ENCODE assay signal across 14 cellular contexts in the genomic region with DNA sequence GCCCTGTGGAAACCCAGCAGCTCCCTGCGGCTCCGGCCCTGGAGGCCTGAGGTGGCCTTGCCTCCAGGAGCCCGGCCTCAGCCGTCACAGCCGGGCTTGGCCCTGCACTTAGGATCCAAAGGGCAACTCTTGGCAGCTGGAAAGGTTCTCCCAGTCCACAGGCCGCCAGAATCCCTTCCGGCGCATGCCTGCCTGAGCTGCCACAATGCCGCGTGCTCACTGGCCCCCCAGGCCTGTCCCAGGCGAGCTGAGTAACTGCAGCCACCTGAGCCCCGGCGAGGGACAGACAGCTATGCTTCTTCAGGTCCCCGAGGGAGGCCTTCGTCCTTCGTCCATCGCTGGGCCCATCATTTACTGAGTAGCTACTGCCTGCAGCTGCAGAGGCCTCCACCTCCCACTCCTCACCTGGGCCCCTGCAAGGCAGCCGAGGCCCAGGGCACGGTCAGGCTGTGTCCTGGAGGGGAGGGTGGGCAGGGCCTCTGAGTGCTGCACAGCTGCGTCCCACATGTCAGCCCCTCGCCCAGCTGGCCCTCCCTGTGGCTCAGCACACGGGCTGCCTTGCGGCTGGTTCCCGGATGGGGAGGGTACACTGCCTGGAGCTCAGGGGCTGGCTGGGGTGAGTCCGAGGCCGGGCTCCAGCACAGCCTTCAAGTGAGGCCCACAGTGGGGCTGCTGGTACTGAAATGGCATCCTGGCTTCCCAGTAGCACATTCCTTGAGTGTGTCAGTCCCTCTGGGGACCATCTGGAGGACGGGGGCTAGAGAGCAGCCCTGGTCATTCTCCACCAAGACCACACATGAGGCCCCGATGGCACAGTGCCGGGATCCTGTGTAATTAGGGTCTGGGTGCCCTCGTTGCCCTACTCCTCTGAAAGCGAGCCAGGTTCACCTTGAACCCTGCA.
DNase-seq lines count a peak whose midpoint lies in the region; ATAC-seq and TF ChIP-seq lines count a peak whose summit lies in the region.
"Had no signal": no experiment of that assay in that cellular context is flagged by ENCODE, and none has a peak within 500 bp of the region (broad histone marks: within the 10 kb centered on the region; RNA-seq: fewer than 3 reads in every experiment).

No MANE protein-coding gene starts in this region.

- TF ChIP-seq CTCF in BJ (IDR thresholded peaks at IDR 0.05; ENCODE audit: insufficient read depth, low read depth, low read length) (peak; percentile 29; the same call in 1 of the 2 replicates), osteoblast (IDR thresholded peaks at IDR 0.05; ENCODE audit: extremely low read depth, low read depth, low read length) (no peak), A673 (conservative IDR thresholded peaks at IDR 0.05; ENCODE audit: low read depth, low read length) (no peak)

- no peaks in the 10 kb centered on the region for H3K79me2 ChIP-seq in osteoblast (ENCODE audit: insufficient read depth, low read length)

- H3K9me3 Mint-ChIP-seq in activated T-cell treated with anti-CD3 and anti-CD28 coated beads, Interleukin-2, amount 50 U/mL, for 24 hours: no peaks in the 10 kb centered on the region
- H3K9me3 Mint-ChIP-seq: activated T-helper 1 cell treated with anti-CD3 and anti-CD28 coated beads, Interleukin-12 subunit alpha, Interleukin-12 subunit beta, Interleukin-2, Interleukin-4 antibody, amounts not matched to agents 30 ng/mL and 10 ng/mL and 1 ng/mL, durations not matched to agents 14 hours and 24 hours and 36 hours; naive B cell had no signal

- H4K20me1 ChIP-seq in osteoblast (ENCODE audit: insufficient read depth, low read length): no peaks in the 10 kb centered on the region

- CTCF ChIA-PET in BJ (lab: Yijun Ruan, JAX) (interaction anchor here (0.6 to 1.6 kb wide), 8 partner anchors 14 to 367 kb away, joined by 3 to 5 read pairs (median 4); no protein-coding TSS in a partner anchor), A673 (lab: Charles Lee) (no interaction called here)

- H3K4me1 ChIP-seq in osteoblast (ENCODE audit: insufficient read depth, low read length) (no peaks in the 10 kb centered on the region), A673 (ENCODE audit: insufficient read depth, low read length, poor library complexity, severe bottlenecking) (peaks cover 26% of the 10 kb centered on the region)

- POLR2A ChIA-PET in BJ (lab: Charles Lee) (no interaction called here), A673 (lab: Charles Lee; ENCODE audit: low non-redundant PET) (no interaction called here)

- H3K27ac Mint-ChIP-seq in activated T-cell treated with anti-CD3 and anti-CD28 coated beads, Interleukin-2, amount 50 U/mL, for 24 hours: no peak overlapping the region
- H3K27ac Mint-ChIP-seq: activated T-helper 1 cell treated with anti-CD3 and anti-CD28 coated beads, Interleukin-12 subunit alpha, Interleukin-12 subunit beta, Interleukin-2, Interleukin-4 antibody, amounts not matched to agents 30 ng/mL and 10 ng/mL and 1 ng/mL, durations not matched to agents 14 hours and 24 hours and 36 hours; CD4-positive, CD25-positive, alpha-beta regulatory T cell had no signal

- H3K4me1 Mint-ChIP-seq in activated T-cell treated with anti-CD3 and anti-CD28 coated beads, Interleukin-2, amount 50 U/mL, for 24 hours (ENCODE audit: low read depth): no peaks in the 10 kb centered on the region

- H2AFZ ChIP-seq in osteoblast (ENCODE audit: low read length): no peak overlapping the region

- H3K9me3 ChIP-seq in osteoblast (ENCODE audit: low read depth, low read length) (no peaks in the 10 kb centered on the region), A673 (ENCODE audit: low read depth, low read length, poor library complexity, severe bottlenecking) (no peaks in the 10 kb centered on the region)

- no peaks in the 10 kb centered on the region for H3K27me3 ChIP-seq in BJ (ENCODE audit: control insufficient read depth, insufficient read depth, low read length)
- H3K27me3 ChIP-seq in osteoblast (ENCODE audit: insufficient read depth, low read length): no peaks in the 10 kb centered on the region
- no peaks in the 10 kb centered on the region for H3K27me3 ChIP-seq in A673 (replicated peaks; ENCODE audit: insufficient read depth, low read depth, low read length, poor library complexity)

- BruUV-seq in A673 (replicated peaks; lab: Mats Ljungman, UMichigan): no TSS peak

- no peak for DNase-seq in BJ (ENCODE audit: low read depth)
- peak; percentile 30 for DNase-seq in NCI-H524 treated with DMSO at 0.1 percent for 48 hours (lab: John Stamatoyannopoulos, UW)
- peak; percentile 71 for DNase-seq in cardiac septum (ENCODE audit: low spot score)
- peak; percentile 73 for DNase-seq in osteoblast (ENCODE audit: insufficient read length, low spot score, missing footprints)
- DNase-seq in A673 (ENCODE audit: low spot score): no peak
- no peak for DNase-seq in activated T-cell treated with anti-CD3 and anti-CD28 coated beads, Interleukin-2, amount 50 U/mL, for 24 hours
- no peak for DNase-seq in HPDE6-E6E7 (ENCODE audit: extremely low spot score)
- DNase-seq: CD4-positive, CD25-positive, alpha-beta regulatory T cell; cerebellar nuclear complex; naive B cell; NCI-H1092; NCI-H748 treated with DMSO at 0.1 percent for 48 hours had no signal

- ATAC-seq in GM21367 (IDR thresholded peaks at IDR 0.05; ENCODE audit: unreplicated experiment): no peak

- peaks cover 39% of the 10 kb centered on the region for H3K36me3 Mint-ChIP-seq in activated T-cell treated with anti-CD3 and anti-CD28 coated beads, Interleukin-2, amount 50 U/mL, for 24 hours (ENCODE audit: low read depth)

- no peak overlapping the region for H3K4me2 ChIP-seq in osteoblast (ENCODE audit: insufficient read depth, low read length)

- intact Hi-C loops in cardiac septum (cut with DNase I) (no loop called here), A673 (cut with micrococcal nuclease; ENCODE audit: unreplicated experiment) (no loop called here)

- H3K36me3 ChIP-seq in BJ (ENCODE audit: control insufficient read depth, insufficient read depth, low read length) (no peaks in the 10 kb centered on the region), osteoblast (ENCODE audit: insufficient read depth, low read length) (no peaks in the 10 kb centered on the region), A673 (ENCODE audit: insufficient read depth, low read length, poor library complexity, severe bottlenecking) (no peaks in the 10 kb centered on the region)

- H3K27me3 Mint-ChIP-seq in activated T-cell treated with anti-CD3 and anti-CD28 coated beads, Interleukin-2, amount 50 U/mL, for 24 hours: no peaks in the 10 kb centered on the region
- H3K27me3 Mint-ChIP-seq: CD4-positive, CD25-positive, alpha-beta regulatory T cell; naive B cell had no signal

- H3K27ac ChIP-seq in osteoblast (ENCODE audit: low read depth, low read length) (no peak overlapping the region), A673 (ENCODE audit: low read depth, low read length, poor library complexity, severe bottlenecking) (no peak overlapping the region)

- H3K4me3 ChIP-seq in BJ (ENCODE audit: low read depth, low read length): no peak overlapping the region
- H3K4me3 ChIP-seq in osteoblast (ENCODE audit: insufficient read depth, low read length): no peak overlapping the region
- no peak overlapping the region for H3K4me3 ChIP-seq in A673 (ENCODE audit: low read depth, low read length, poor library complexity, severe bottlenecking)

- H3K4me3 Mint-ChIP-seq in activated T-cell treated with anti-CD3 and anti-CD28 coated beads, Interleukin-2, amount 50 U/mL, for 24 hours: no peak overlapping the region
- H3K4me3 Mint-ChIP-seq: activated T-helper 1 cell treated with anti-CD3 and anti-CD28 coated beads, Interleukin-12 subunit alpha, Interleukin-12 subunit beta, Interleukin-2, Interleukin-4 antibody, amounts not matched to agents 30 ng/mL and 10 ng/mL and 1 ng/mL, durations not matched to agents 14 hours and 24 hours and 36 hours; CD4-positive, CD25-positive, alpha-beta regulatory T cell had no signal

Comparison
In these comparisons a context has a peak if more than half of its experiments do, and no peak if none do; other contexts are left out.
1. DNase-seq: peak in NCI-H524 treated with DMSO at 0.1 percent for 48 hours (single experiment), cardiac septum (single experiment) and osteoblast (single experiment); none in BJ (single experiment), A673 (single experiment), activated T-cell treated with anti-CD3 and anti-CD28 coated beads, Interleukin-2, amount 50 U/mL, for 24 hours (single experiment) and HPDE6-E6E7 (single experiment).